In the genomic region with DNA sequence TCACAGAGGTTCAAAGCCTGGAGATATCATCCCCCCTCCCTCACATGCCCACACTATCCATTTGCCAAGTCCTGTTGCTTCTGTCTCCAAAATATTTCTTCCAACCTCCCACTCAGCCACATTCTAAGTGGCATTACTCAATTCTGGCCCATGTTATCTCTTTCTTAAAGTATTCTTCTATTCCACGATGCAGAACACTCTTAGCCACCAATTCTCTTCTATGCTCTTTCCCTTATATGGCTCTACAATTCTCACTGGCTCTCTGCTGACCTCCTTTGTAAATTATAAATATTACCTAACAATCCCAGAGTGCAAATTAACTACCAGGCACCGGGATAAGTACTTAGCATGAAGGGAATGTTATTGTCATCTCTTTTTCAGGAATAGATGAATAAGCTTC, we compare ENCODE assay signal across 20 cellular contexts.
"Had no signal": no experiment of that assay in that cellular context is flagged by ENCODE, and none has a peak within 500 bp of the region (broad histone marks: within the 10 kb centered on the region; RNA-seq: fewer than 3 reads in every experiment).

No MANE protein-coding gene starts in this region.

- ATAC-seq: activated T-helper 17 cell treated with anti-CD3 and anti-CD28 coated beads, Interleukin-2, amount 50 U/mL, for 72 hours; foreskin keratinocyte; natural killer cell had no signal

- DNase-seq: activated CD4-positive, alpha-beta T cell treated with anti-CD3 and anti-CD28 coated beads for 1 hour; activated CD4-positive, alpha-beta T cell treated with anti-CD3 and anti-CD28 coated beads, Interleukin-2, amount 50 U/mL, for 1 hour; activated naive CD4-positive, alpha-beta T cell treated with Interleukin-2 at 50 U/mL for 16 hours; activated naive CD8-positive, alpha-beta T cell treated with anti-CD3 and anti-CD28 coated beads for 36 hours; activated T-cell treated with anti-CD3 and anti-CD28 coated beads, Interleukin-2, amount 50 U/mL, for 24 hours; amniotic stem cell; dermis blood vessel endothelial cell; effector CD8-positive, alpha-beta T cell; erythroblast; foreskin keratinocyte; kidney glomerular epithelial cell; left ventricle myocardium inferior; natural killer cell; retina; sigmoid colon; stimulated activated CD4-positive, alpha-beta T cell treated with anti-CD3 and anti-CD28 coated beads, Interleukin-2, amount 100 ng/mL, for 48 hours; stimulated activated naive CD4-positive, alpha-beta T cell; testis; uterus had no signal
